8 cellular contexts compared by ENCODE assay signal in the genomic region with DNA sequence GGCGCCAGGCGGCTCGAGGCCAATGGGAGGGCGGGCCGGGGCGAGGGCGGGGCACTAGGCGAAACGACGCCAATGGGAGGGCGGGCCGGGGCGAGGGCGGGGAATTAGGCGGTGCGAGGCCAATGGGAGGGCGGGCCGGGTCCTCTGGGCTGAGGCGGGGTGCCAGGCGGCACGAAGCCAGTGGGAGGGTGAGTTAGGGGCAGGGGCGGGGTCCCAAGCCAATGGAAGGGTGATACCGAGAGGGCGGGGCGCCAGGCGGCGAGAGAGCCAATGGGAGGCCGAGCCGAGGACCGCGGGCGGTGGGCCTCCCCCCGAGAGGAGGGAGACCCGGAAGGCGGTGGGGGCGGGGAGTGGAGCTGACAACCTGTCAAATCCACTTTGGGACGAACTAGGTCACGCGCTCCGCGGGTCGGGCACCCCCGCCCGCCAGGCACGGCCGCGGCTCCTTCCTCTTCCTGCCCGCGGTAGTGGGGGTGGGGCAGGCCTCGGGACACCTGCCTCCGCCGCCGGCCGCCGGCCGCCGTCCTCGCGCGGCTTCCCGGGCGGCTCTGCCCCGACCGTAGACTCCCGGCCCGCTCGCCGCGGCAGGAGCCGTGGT. TPM values are rescaled to one million over a fixed set of nuclear protein-coding genes. Genes with fewer than 3 reads are reported as not detected.
DNase-seq lines count a peak whose midpoint lies in the region; ATAC-seq and TF ChIP-seq lines count a peak whose summit lies in the region.

No MANE protein-coding gene starts in this region.

- no peaks in the 10 kb centered on the region for H3K27me3 Mint-ChIP-seq in activated T-helper 2 cell treated with anti-CD3 and anti-CD28 coated beads, Interferon-gamma antibody, Interleukin-2, Interleukin-4, amounts not matched to agents 10 μg/mL and 5 μg/mL and 100 μg/mL, durations not matched to agents 14 hours and 24 hours and 36 hours (ENCODE audit: low read depth)
- no peaks in the 10 kb centered on the region for H3K27me3 Mint-ChIP-seq in natural killer cell (ENCODE audit: low read depth in 2 of 2)

- no peak overlapping the region for H3K27ac Mint-ChIP-seq in activated T-helper 2 cell treated with anti-CD3 and anti-CD28 coated beads, Interferon-gamma antibody, Interleukin-2, Interleukin-4, amounts not matched to agents 10 μg/mL and 5 μg/mL and 100 μg/mL, durations not matched to agents 14 hours and 24 hours and 36 hours
- peak overlapping the region; percentile 88 to 91 for H3K27ac Mint-ChIP-seq in natural killer cell

- H3K4me1 Mint-ChIP-seq in activated T-helper 2 cell treated with anti-CD3 and anti-CD28 coated beads, Interferon-gamma antibody, Interleukin-2, Interleukin-4, amounts not matched to agents 10 μg/mL and 5 μg/mL and 100 μg/mL, durations not matched to agents 14 hours and 24 hours and 36 hours (ENCODE audit: low read depth), result peaks cover 8% of the 10 kb centered on the region
- H3K4me1 Mint-ChIP-seq in natural killer cell, result peaks cover 7 to 21% of the 10 kb centered on the region in 2 donors

- peak; percentile 99 for DNase-seq in EH (ENCODE audit: low read depth)
- peak; percentile 99 for DNase-seq in GOT3 (lab: John Stamatoyannopoulos, UW)
- peak; percentile 99 for DNase-seq in LHCN-M2 (ENCODE audit: low read depth)
- peak; percentile 99 for DNase-seq in RPMI7951 (ENCODE audit: low read depth)
- DNase-seq in activated T-helper 2 cell treated with anti-CD3 and anti-CD28 coated beads, Interferon-gamma antibody, Interleukin-2, Interleukin-4, amounts not matched to agents 10 μg/mL and 5 μg/mL and 100 μg/mL, durations not matched to agents 14 hours and 24 hours and 36 hours (ENCODE audit: low spot score), result peak; percentile 100
- peak; percentile 98 for DNase-seq in fibroblast of peridontal ligament (ENCODE audit: extremely low read depth)
- peak; percentile 100 for DNase-seq in natural killer cell
- peak; percentile 98 to 100 (median 100) for DNase-seq in stimulated activated naive CD4-positive, alpha-beta T cell (lab: John Stamatoyannopoulos, UW)

- TF ChIP-seq CTCF in natural killer cell (IDR thresholded peaks at IDR 0.05), result no peak

- H3K4me3 Mint-ChIP-seq in activated T-helper 2 cell treated with anti-CD3 and anti-CD28 coated beads, Interferon-gamma antibody, Interleukin-2, Interleukin-4, amounts not matched to agents 10 μg/mL and 5 μg/mL and 100 μg/mL, durations not matched to agents 14 hours and 24 hours and 36 hours (ENCODE audit: low read depth), result peak overlapping the region; percentile 94
- H3K4me3 Mint-ChIP-seq in natural killer cell, result peak overlapping the region; percentile 93

- no peaks in the 10 kb centered on the region for H3K9me3 Mint-ChIP-seq in activated T-helper 2 cell treated with anti-CD3 and anti-CD28 coated beads, Interferon-gamma antibody, Interleukin-2, Interleukin-4, amounts not matched to agents 10 μg/mL and 5 μg/mL and 100 μg/mL, durations not matched to agents 14 hours and 24 hours and 36 hours
- no peaks in the 10 kb centered on the region for H3K9me3 Mint-ChIP-seq in natural killer cell

- intact Hi-C loops in activated T-helper 2 cell treated with anti-CD3 and anti-CD28 coated beads, Interferon-gamma antibody, Interleukin-2, Interleukin-4, amounts not matched to agents 10 μg/mL and 5 μg/mL and 100 μg/mL, durations not matched to agents 14 hours and 24 hours and 36 hours (cut with micrococcal nuclease), result loop anchor here (1.0 to 10.0 kb wide), 6 partner anchors 28 to 831 kb away; partner anchors contain the start of genes ACTR3B, GALNT11, KMT2C and XRCC2
- intact Hi-C loops in natural killer cell (cut with micrococcal nuclease), result loop anchor here (1.0 to 5.0 kb wide), 3 partner anchors 28 to 213 kb away; partner anchors contain the start of genes KMT2C and XRCC2

- peak; percentile 88 to 97 (median 90) for ATAC-seq in natural killer cell

- no peaks in the 10 kb centered on the region for H3K36me3 Mint-ChIP-seq in activated T-helper 2 cell treated with anti-CD3 and anti-CD28 coated beads, Interferon-gamma antibody, Interleukin-2, Interleukin-4, amounts not matched to agents 10 μg/mL and 5 μg/mL and 100 μg/mL, durations not matched to agents 14 hours and 24 hours and 36 hours (ENCODE audit: low read depth)
- no peaks in the 10 kb centered on the region for H3K36me3 Mint-ChIP-seq in natural killer cell

RNA-seq across cellular contexts. Expression of gene KMT2C, which starts 28.0 kb away (rescaled TPM):
- total RNA-seq in LHCN-M2 (2014; rRNA removed), result 21.6 and 24.5 TPM in 2 replicates
- polyA plus RNA-seq in LHCN-M2 (2012), result 7.1 TPM
- total RNA-seq in RPMI7951 (2014; rRNA removed; shearing (Covaris generic)), result 11.2 and 11.7 TPM in 2 replicates
- total RNA-seq in activated T-helper 2 cell treated with anti-CD3 and anti-CD28 coated beads, Interferon-gamma antibody, Interleukin-2, Interleukin-4, amounts not matched to agents 10 μg/mL and 5 μg/mL and 100 μg/mL, durations not matched to agents 14 hours and 24 hours and 36 hours, result 62.4 and 63.1 TPM in 2 replicates
- 100 to 1,000 TPM; 159 to 177 (median 167) TPM for total RNA-seq in natural killer cell

Comparison
In these comparisons a context has a peak if more than half of its experiments do, and no peak if none do; other contexts are left out.
1. Peak in every context shown above with its lines: DNase-seq and ATAC-seq.